Comparison of ENCODE assay signal across 32 cellular contexts in genomic region chr1:45857101-45857700, GRCh38.
"Had no signal": no experiment of that assay in that cellular context is flagged by ENCODE, and none has a peak within 500 bp of the region (broad histone marks: within the 10 kb centered on the region; RNA-seq: fewer than 3 reads in every experiment).

No MANE protein-coding gene starts in this region.

- H3K9me3 ChIP-seq: left lung, lower lobe of right lung, neutrophil, right atrium auricular region, stomach, suprapubic skin, thoracic aorta, tibial artery, upper lobe of right lung had no signal

- H3K27ac Mint-ChIP-seq: immature natural killer cell; naive thymus-derived CD8-positive, alpha-beta T cell; nephron; neural progenitor cell; progenitor cell of endocrine pancreas; stimulated activated naive B cell treated with anti-CD40 and anti-IgM and Interleukin-4, amounts not matched to agents 10 μg/mL and 1 μg/mL and 100 μg/mL, for 72 hours had no signal

- H3K79me2 ChIP-seq: parathyroid adenoma had no signal

- H3K36me3 Mint-ChIP-seq: immature natural killer cell, neural progenitor cell had no signal

- H3K4me1 Mint-ChIP-seq: neural progenitor cell had no signal

- H3K9me3 Mint-ChIP-seq: naive thymus-derived CD8-positive, alpha-beta T cell; stimulated activated naive B cell treated with anti-CD40 and anti-IgM and Interleukin-4, amounts not matched to agents 10 μg/mL and 1 μg/mL and 100 μg/mL, for 72 hours had no signal

- H3K4me2 ChIP-seq: neural progenitor cell had no signal

- H3K4me3 ChIP-seq: left lung, lower lobe of right lung, neural progenitor cell, right atrium auricular region, skin epidermis, stomach, suprapubic skin, thoracic aorta, tibial artery, upper lobe of right lung had no signal

- H3K4me1 ChIP-seq: left lung, lower lobe of right lung, neural progenitor cell, parathyroid adenoma, right atrium auricular region, suprapubic skin, tibial artery, upper lobe of right lung had no signal

- H3K27me3 Mint-ChIP-seq: progenitor cell of endocrine pancreas; stimulated activated naive B cell treated with anti-CD40 and anti-IgM and Interleukin-4, amounts not matched to agents 10 μg/mL and 1 μg/mL and 100 μg/mL, for 72 hours had no signal

- DNase-seq: hypothalamus; immature natural killer cell; kidney; left colon; left lung; lower lobe of right lung; mammary epithelial cell; mesenchymal stem cell; naive thymus-derived CD8-positive, alpha-beta T cell; occipital lobe; stimulated activated CD4-positive, alpha-beta T cell treated with anti-CD3 and anti-CD28 coated beads, Interleukin-12 subunit alpha, Interleukin-12 subunit beta, amount 100 ng/mL, for 4 hours; stimulated activated CD4-positive, alpha-beta T cell treated with anti-CD3 and anti-CD28 coated beads, Interleukin-15, amount 100 ng/mL, for 24 hours; stimulated activated CD4-positive, alpha-beta T cell treated with anti-CD3 and anti-CD28 coated beads, Interleukin-2, amount 100 ng/mL, for 24 hours; stimulated activated CD4-positive, alpha-beta T cell treated with anti-CD3 and anti-CD28 coated beads, Interleukin-4, amount 100 ng/mL, for 1 hour; stimulated activated naive B cell treated with anti-CD40 and anti-IgM and Interleukin-4, amounts not matched to agents 10 μg/mL and 1 μg/mL and 100 μg/mL, for 72 hours; stimulated activated naive CD8-positive, alpha-beta T cell treated with anti-CD3 and anti-CD28 coated beads, Interleukin-15, Interleukin-2, amounts not matched to agents 100 U/mL and 50 U/mL, for 24 hours; stomach; tibial artery; trophoblast cell; upper lobe of right lung had no signal

- H3K9ac ChIP-seq: neural progenitor cell, parathyroid adenoma had no signal

- FAIRE-seq: islet of Langerhans, kidney, urothelium cell line had no signal

- H3K27ac ChIP-seq: left lung, lower lobe of right lung, neural progenitor cell, neutrophil, parathyroid adenoma, right atrium auricular region, skin epidermis, stomach, suprapubic skin, thoracic aorta, tibial artery, upper lobe of right lung had no signal

- H2AFZ ChIP-seq: neural progenitor cell, parathyroid adenoma had no signal

- H3K4me3 Mint-ChIP-seq: immature natural killer cell; naive thymus-derived CD8-positive, alpha-beta T cell; nephron; neural progenitor cell; stimulated activated naive B cell treated with anti-CD40 and anti-IgM and Interleukin-4, amounts not matched to agents 10 μg/mL and 1 μg/mL and 100 μg/mL, for 72 hours had no signal

- H3K36me3 ChIP-seq: left lung, lower lobe of right lung, neural progenitor cell, neutrophil, right atrium auricular region, stomach, suprapubic skin, thoracic aorta, tibial artery, upper lobe of right lung had no signal

- ATAC-seq: left colon; left lung; lower lobe of right lung; naive thymus-derived CD8-positive, alpha-beta T cell; sciatic nerve; stimulated activated naive B cell treated with anti-CD40 and anti-IgM and Interleukin-4, amounts not matched to agents 10 μg/mL and 1 μg/mL and 100 μg/mL, for 72 hours; stimulated activated naive CD8-positive, alpha-beta T cell treated with anti-CD3 and anti-CD28 coated beads, Interleukin-15, Interleukin-2, amounts not matched to agents 100 U/mL and 50 U/mL, for 24 hours; upper lobe of right lung had no signal

- H3K27me3 ChIP-seq: left lung, neural progenitor cell, neutrophil, right atrium auricular region, stomach, suprapubic skin, tibial artery, upper lobe of right lung had no signal
